In genomic region chr1:31145581-31146117, GRCh38 we compare ENCODE assay signal across 23 cellular contexts.
DNase-seq lines count a peak whose midpoint lies in the region; FAIRE-seq lines count a peak whose summit lies in the region.
"Had no signal": no experiment of that assay in that cellular context is flagged by ENCODE, and none has a peak within 500 bp of the region (broad histone marks: within the 10 kb centered on the region; RNA-seq: fewer than 3 reads in every experiment).

No MANE protein-coding gene starts in this region.

- no peak overlapping the region for H3K4ac ChIP-seq in trophoblast cell (ENCODE audit: low read depth, low read length)

- H3K4me3 ChIP-seq in HUES6 (ENCODE audit: low read depth, low read length) (no peak overlapping the region), trophoblast cell (ENCODE audit: low read depth, low read length) (no peak overlapping the region)
- H3K4me3 ChIP-seq: MG63, Peyer's patch, SJSA1 had no signal

- H2BK5ac ChIP-seq in trophoblast cell (ENCODE audit: low read depth, low read length, poor library complexity), result no peak overlapping the region

- H4K8ac ChIP-seq in trophoblast cell (ENCODE audit: low read depth, low read length), result no peak overlapping the region

- no peak overlapping the region for H2AK5ac ChIP-seq in trophoblast cell (ENCODE audit: low read length)

- WGBS in trophoblast cell (ENCODE audit: extremely low coverage, insufficient coverage, insufficient read length), result no CpG with 5 or more reads among the region's 3 CpGs

- no peak overlapping the region for H3K9ac ChIP-seq in HUES6 (ENCODE audit: low read length)
- H3K9ac ChIP-seq in trophoblast cell (ENCODE audit: low read length), result no peak overlapping the region

- H3K79me1 ChIP-seq in trophoblast cell (ENCODE audit: low read length), result no peaks in the 10 kb centered on the region

- H3K79me2 ChIP-seq in trophoblast cell (ENCODE audit: control insufficient read depth, insufficient read depth, low read length, poor library complexity), result no peaks in the 10 kb centered on the region

- H2BK120ac ChIP-seq in trophoblast cell (ENCODE audit: insufficient read depth, low read length, poor library complexity), result no peak overlapping the region

- no peak overlapping the region for H3K23ac ChIP-seq in trophoblast cell (ENCODE audit: low read length)

- no peak overlapping the region for H2BK12ac ChIP-seq in trophoblast cell (ENCODE audit: low read length)

- H4K12ac ChIP-seq in trophoblast cell (ENCODE audit: low read depth, low read length), result no peak overlapping the region

- H3K27me3 ChIP-seq in HUES6 (ENCODE audit: control insufficient read depth, insufficient read depth, low read length) (no peaks in the 10 kb centered on the region), trophoblast cell (ENCODE audit: insufficient read depth, low read length) (no peaks in the 10 kb centered on the region)
- H3K27me3 ChIP-seq: MG63, Peyer's patch, SJSA1 had no signal

- no peak overlapping the region for H2AFZ ChIP-seq in trophoblast cell (ENCODE audit: insufficient read depth, low read length, poor library complexity)

- H3K9me3 ChIP-seq in HUES6 (ENCODE audit: control insufficient read depth, insufficient read depth, low read depth, low read length), result no peaks in the 10 kb centered on the region
- H3K9me3 ChIP-seq in trophoblast cell (ENCODE audit: insufficient read depth, low read depth, low read length), result no peaks in the 10 kb centered on the region
- H3K9me3 ChIP-seq: MG63, Peyer's patch, SJSA1 had no signal

- H3K4me1 ChIP-seq in HUES6 (ENCODE audit: control insufficient read depth, insufficient read depth, low read length) (peaks cover 7% of the 10 kb centered on the region; the same call in 1 of the 2 replicates), trophoblast cell (ENCODE audit: control insufficient read depth in 1 of 2, insufficient read depth in 2 of 2, low read length in 2 of 2) (no peaks in the 10 kb centered on the region)
- H3K4me1 ChIP-seq: Peyer's patch, SJSA1 had no signal

- no peak overlapping the region for H4K91ac ChIP-seq in trophoblast cell (ENCODE audit: low read depth, low read length)

- no peak overlapping the region for H3K4me2 ChIP-seq in trophoblast cell (ENCODE audit: low read length)

- H3K14ac ChIP-seq in trophoblast cell (ENCODE audit: low read length), result no peak overlapping the region

- DNase-seq in NCI-H2227 treated with DMSO at 0.1 percent for 48 hours (lab: John Stamatoyannopoulos, UW) (peak; percentile 16), NCI-H2227 (lab: John Stamatoyannopoulos, UW; ENCODE audit: unreplicated experiment) (no peak), trophoblast cell (peak; percentile 56 to 97), DMS79 (lab: John Stamatoyannopoulos, UW) (no peak)
- DNase-seq in stimulated activated CD4-positive, alpha-beta T cell treated with anti-CD3 and anti-CD28 coated beads, Interleukin-4, amount 100 ng/mL, for 4 hours, result no peak
- DNase-seq in activated CD8-positive, alpha-beta memory T cell treated with anti-CD3 and anti-CD28 coated beads for 24 hours, result no peak
- DNase-seq: 8988T; CD8-positive, alpha-beta memory T cell; GDM1; MG63; NCI-H1048; NCI-H1436; NCI-H187 treated with DMSO at 0.1 percent for 48 hours; NCI-H2107; NCI-H345; NCI-H524; Peyer's patch had no signal

- no peak overlapping the region for H3K18ac ChIP-seq in trophoblast cell (ENCODE audit: low read length)

- H3K36me3 ChIP-seq in HUES6 (ENCODE audit: control insufficient read depth, insufficient read depth, low read length), result no peaks in the 10 kb centered on the region
- no peaks in the 10 kb centered on the region for H3K36me3 ChIP-seq in trophoblast cell (ENCODE audit: control insufficient read depth in 1 of 2, insufficient read depth in 2 of 2, low read length in 2 of 2)
- H3K36me3 ChIP-seq: MG63, Peyer's patch, SJSA1 had no signal

- peak; percentile 8 for FAIRE-seq in endometrium (lab: Jason Lieb, UNC)
- FAIRE-seq: GM18507, H1 had no signal

- H3K27ac ChIP-seq in HUES6 (ENCODE audit: low read depth, low read length), result peak overlapping the region; percentile 48; the same call in 1 of the 2 replicates
- no peak overlapping the region for H3K27ac ChIP-seq in trophoblast cell (ENCODE audit: low read depth, low read length)
- H3K27ac ChIP-seq: C4-2B, Peyer's patch, SJSA1 had no signal

Comparison
In these comparisons a context has a peak if more than half of its experiments do, and no peak if none do; other contexts are left out.
1. DNase-seq: peak in NCI-H2227 treated with DMSO at 0.1 percent for 48 hours (single experiment) and trophoblast cell (2 of 2); none in NCI-H2227 (single experiment), stimulated activated CD4-positive, alpha-beta T cell treated with anti-CD3 and anti-CD28 coated beads, Interleukin-4, amount 100 ng/mL, for 4 hours (0 of 2), DMS79 (single experiment) and activated CD8-positive, alpha-beta memory T cell treated with anti-CD3 and anti-CD28 coated beads for 24 hours (single experiment).